11 cellular contexts compared by ENCODE assay signal in genomic region chr4:159308571-159309340, GRCh38.
A peak's percentile ranks its signal among the peaks of the same experiment; 100 is the strongest.
DNase-seq lines count a peak whose midpoint lies in the region; ATAC-seq and TF ChIP-seq lines count a peak whose summit lies in the region.
"Had no signal": no experiment of that assay in that cellular context is flagged by ENCODE, and none has a peak within 500 bp of the region (broad histone marks: within the 10 kb centered on the region; RNA-seq: fewer than 3 reads in every experiment).

No MANE protein-coding gene starts in this region.

- no peak for TF ChIP-seq POLR2A in tibial nerve (IDR thresholded peaks at IDR 0.05)

- H3K36me3 Mint-ChIP-seq in neural progenitor cell (peaks cover 16% of the 10 kb centered on the region), Calu3 (ENCODE audit: insufficient read depth, unreplicated experiment) (no peaks in the 10 kb centered on the region)

- H3K27ac ChIP-seq in Panc1 (ENCODE audit: low read length) (no peak overlapping the region), neural progenitor cell (peak overlapping the region; percentile 98), tibial nerve (no peak overlapping the region)

- TF ChIP-seq CTCF in Panc1 (IDR thresholded peaks at IDR 0.05) (no peak), epithelial cell of proximal tubule (conservative IDR thresholded peaks at IDR 0.05; ENCODE audit: low read depth, low read length) (no peak), neural progenitor cell (IDR thresholded peaks at IDR 0.05) (no peak), Calu3 (IDR thresholded peaks at IDR 0.05; ENCODE audit: unreplicated experiment) (no peak), tibial nerve (IDR thresholded peaks at IDR 0.05) (no peak)

- H3K9ac ChIP-seq in neural progenitor cell = no peak overlapping the region

- peak overlapping the region; percentile 69 for H3K4me2 ChIP-seq in neural progenitor cell

- H3K27ac Mint-ChIP-seq in neural progenitor cell (peak overlapping the region; percentile 82), Calu3 (ENCODE audit: unreplicated experiment) (no peak overlapping the region)
- H3K27ac Mint-ChIP-seq: activated naive CD4-positive, alpha-beta T cell treated with anti-CD3 and anti-CD28 coated beads, Interleukin-2, amount 50 U/mL, for 24 hours had no signal

- H3K27me3 Mint-ChIP-seq in neural progenitor cell (ENCODE audit: insufficient read depth, low read depth) (no peaks in the 10 kb centered on the region), Calu3 (ENCODE audit: unreplicated experiment) (no peaks in the 10 kb centered on the region)
- H3K27me3 Mint-ChIP-seq: activated naive CD4-positive, alpha-beta T cell treated with anti-CD3 and anti-CD28 coated beads, Interleukin-2, amount 50 U/mL, for 24 hours had no signal

- H2AFZ ChIP-seq in neural progenitor cell (replicated peaks) = no peak overlapping the region

- no peak overlapping the region for H3K4me3 Mint-ChIP-seq in neural progenitor cell
- no peak overlapping the region for H3K4me3 Mint-ChIP-seq in Calu3 (ENCODE audit: low read depth, unreplicated experiment)
- H3K4me3 Mint-ChIP-seq: activated naive CD4-positive, alpha-beta T cell treated with anti-CD3 and anti-CD28 coated beads, Interleukin-2, amount 50 U/mL, for 24 hours had no signal

- BruUV-seq in Panc1 (replicated peaks; lab: Mats Ljungman, UMichigan) = no TSS peak
- BruUV-seq in Calu3 (replicated peaks; lab: Mats Ljungman, UMichigan) = no TSS peak

- peak; percentile 82 for DNase-seq in ELR (ENCODE audit: low read depth)
- no peak for DNase-seq in Panc1 (ENCODE audit: low read depth, low spot score)
- DNase-seq in epithelial cell of proximal tubule (ENCODE audit: low read depth) = peak; percentile 35
- peak; percentile 81 for DNase-seq in neural progenitor cell (ENCODE audit: low spot score)
- DNase-seq in DMS79 treated with DMSO at 0.1 percent for 48 hours (lab: John Stamatoyannopoulos, UW) = no peak
- no peak for DNase-seq in NCI-H2171 (lab: John Stamatoyannopoulos, UW)
- no peak for DNase-seq in Calu3
- no peak for DNase-seq in tibial nerve (ENCODE audit: low spot score in 2 of 2)
- DNase-seq: heart right ventricle, NCI-H1048 had no signal

- H3F3A ChIP-seq in neural progenitor cell (ENCODE audit: low read depth) = peaks cover 24% of the 10 kb centered on the region

- in situ Hi-C loops in Panc1 (cut with HindIII; ENCODE audit: low pct_unique_long_range_greater_than_20kb, low sequenced_read_pairs) = no loop called here

- 49 to 59% methylated on average over 4 of the region's 4 CpGs for WGBS in tibial nerve, 2 donors

- H3K9me3 Mint-ChIP-seq in neural progenitor cell = peaks cover 7% of the 10 kb centered on the region
- H3K9me3 Mint-ChIP-seq in Calu3 (ENCODE audit: low read depth, unreplicated experiment) = no peaks in the 10 kb centered on the region

- CTCF ChIA-PET in Panc1 (lab: Charles Lee) (no interaction called here), Calu3 (lab: Charles Lee) (no interaction called here)

- ATAC-seq in Panc1 = peak; percentile 34; the same call in 1 of the 2 replicates

- no peaks in the 10 kb centered on the region for H3K9me3 ChIP-seq in Panc1 (ENCODE audit: control insufficient read depth, insufficient read depth, low read depth, low read length)
- no peaks in the 10 kb centered on the region for H3K9me3 ChIP-seq in neural progenitor cell (ENCODE audit: low read depth)
- peaks cover 0 to 6% (median 0%) of the 10 kb centered on the region in 4 donors for H3K9me3 ChIP-seq in tibial nerve

- H3K4me3 ChIP-seq in Panc1 (ENCODE audit: low read depth in 2 of 2, low read length in 2 of 2) (no peak overlapping the region), epithelial cell of proximal tubule (ENCODE audit: low read depth, low read length) (no peak overlapping the region), neural progenitor cell (peak overlapping the region; percentile 24), tibial nerve (no peak overlapping the region)
- H3K4me3 ChIP-seq: heart right ventricle had no signal

- peaks cover 3% of the 10 kb centered on the region for H3K79me2 ChIP-seq in neural progenitor cell (ENCODE audit: low read depth)

- no peaks in the 10 kb centered on the region for H3K4me1 ChIP-seq in Panc1 (ENCODE audit: control insufficient read depth, insufficient read depth, low read length)
- H3K4me1 ChIP-seq in neural progenitor cell = peaks cover 33% of the 10 kb centered on the region
- peaks cover 0 to 12% (median 0%) of the 10 kb centered on the region in 4 donors for H3K4me1 ChIP-seq in tibial nerve

- H3K27me3 ChIP-seq in Panc1 (ENCODE audit: control insufficient read depth, insufficient read depth, low read length) (no peaks in the 10 kb centered on the region), neural progenitor cell (no peaks in the 10 kb centered on the region), tibial nerve (no peaks in the 10 kb centered on the region)
- H3K27me3 ChIP-seq: heart right ventricle had no signal

- intact Hi-C loops in Panc1 (cut with micrococcal nuclease; ENCODE audit: unreplicated experiment) = no loop called here
- intact Hi-C loops in Calu3 (cut with micrococcal nuclease; ENCODE audit: unreplicated experiment) = no loop called here

- POLR2A ChIA-PET in Panc1 (lab: Charles Lee) = no interaction called here

- H3K4me1 Mint-ChIP-seq in neural progenitor cell (peaks cover 19% of the 10 kb centered on the region), Calu3 (ENCODE audit: low read depth, unreplicated experiment) (peaks cover 13% of the 10 kb centered on the region)
- H3K4me1 Mint-ChIP-seq: activated naive CD4-positive, alpha-beta T cell treated with anti-CD3 and anti-CD28 coated beads, Interleukin-2, amount 50 U/mL, for 24 hours had no signal

- no peaks in the 10 kb centered on the region for H3K36me3 ChIP-seq in Panc1 (ENCODE audit: control insufficient read depth, insufficient read depth, low read length)
- H3K36me3 ChIP-seq in neural progenitor cell = no peaks in the 10 kb centered on the region
- H3K36me3 ChIP-seq in tibial nerve = peaks cover 0 to 22% (median 0%) of the 10 kb centered on the region in 3 donors

- TF ChIP-seq EP300 in tibial nerve (IDR thresholded peaks at IDR 0.05) = no peak

- H4K20me1 ChIP-seq in neural progenitor cell (ENCODE audit: low read depth) = peaks cover 3% of the 10 kb centered on the region

Comparison
In these comparisons a context has a peak if more than half of its experiments do, and no peak if none do; other contexts are left out.
1. DNase-seq: peak in ELR (single experiment), epithelial cell of proximal tubule (single experiment) and neural progenitor cell (single experiment); none in Panc1 (single experiment), DMS79 treated with DMSO at 0.1 percent for 48 hours (single experiment), NCI-H2171 (single experiment), Calu3 (single experiment) and tibial nerve (0 of 2).